ENCODE assay signal across 1 cellular context in the genomic region with DNA sequence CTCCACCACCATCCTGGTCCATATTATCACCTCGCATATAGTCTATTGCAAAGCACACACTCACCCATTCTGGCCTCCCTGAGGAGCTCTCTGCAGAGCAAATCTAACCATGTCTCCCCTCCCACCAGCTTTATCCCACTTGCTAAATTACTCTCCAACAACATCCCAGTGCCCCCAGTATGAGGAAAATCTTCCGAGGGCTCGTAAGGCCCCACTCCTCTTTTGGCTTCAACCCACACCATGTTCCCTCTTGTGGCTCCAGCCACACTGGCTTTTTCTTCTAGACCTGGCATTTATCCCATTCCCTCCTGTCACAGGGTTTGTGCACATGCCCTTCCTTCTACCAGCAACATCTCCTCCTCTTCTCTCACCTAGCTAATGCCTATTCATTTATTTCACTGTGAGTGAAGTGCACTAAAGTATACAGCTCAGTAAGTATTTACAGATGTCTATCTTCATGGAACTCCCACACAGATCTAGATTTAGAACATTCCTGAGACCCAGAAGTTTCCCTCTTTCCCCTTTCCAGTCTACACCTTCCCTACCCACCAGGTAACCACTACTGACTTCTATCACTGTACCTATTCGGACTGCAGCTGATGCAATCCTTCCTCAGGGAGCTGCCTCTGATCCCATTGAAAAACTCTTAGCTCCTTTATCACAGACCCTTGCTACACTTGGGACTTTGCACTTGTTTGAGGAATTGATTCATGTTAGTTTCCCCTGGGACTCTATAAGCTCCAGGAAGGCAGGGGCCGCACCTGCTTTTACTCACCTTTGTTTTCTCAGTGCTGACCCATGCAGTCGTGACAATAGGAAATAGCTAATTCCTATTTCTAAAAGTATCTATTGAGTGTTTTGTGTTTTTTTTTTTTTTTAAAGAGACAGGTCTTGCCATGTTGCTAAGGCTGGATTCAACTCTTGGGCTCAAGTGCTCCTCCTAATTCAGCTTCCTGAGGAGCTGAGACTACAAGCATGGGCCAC.
TF ChIP-seq lines count a peak whose summit lies in the region.

No MANE protein-coding gene starts in this region.

TF ChIP-seq in HepG2, 621 proteins besides CTCF, POLR2A, EP300 and RAD21 (continues in another document):
- no peak for TF ChIP-seq NCOA1 (CRISPR knock-in tag; IDR thresholded peaks at IDR 0.05)
- no peak for TF ChIP-seq NFIB (CRISPR knock-in tag; IDR thresholded peaks at IDR 0.05; ENCODE audit: borderline replicate concordance)
- no peak for TF ChIP-seq ZSCAN12 (CRISPR knock-in tag; IDR thresholded peaks at IDR 0.05)
- TF ChIP-seq MTA3 (CRISPR knock-in tag; IDR thresholded peaks at IDR 0.05), result no peak
- TF ChIP-seq PAX8 (CRISPR knock-in tag; IDR thresholded peaks at IDR 0.05; ENCODE audit: borderline replicate concordance), result no peak
- TF ChIP-seq ZNF207 (IDR thresholded peaks at IDR 0.05; ENCODE audit: borderline replicate concordance), result no peak
- TF ChIP-seq SRSF4 (IDR thresholded peaks at IDR 0.05; ENCODE audit: low read depth, low read length, poor library complexity, severe bottlenecking), result no peak
- TF ChIP-seq, protein P1, sequence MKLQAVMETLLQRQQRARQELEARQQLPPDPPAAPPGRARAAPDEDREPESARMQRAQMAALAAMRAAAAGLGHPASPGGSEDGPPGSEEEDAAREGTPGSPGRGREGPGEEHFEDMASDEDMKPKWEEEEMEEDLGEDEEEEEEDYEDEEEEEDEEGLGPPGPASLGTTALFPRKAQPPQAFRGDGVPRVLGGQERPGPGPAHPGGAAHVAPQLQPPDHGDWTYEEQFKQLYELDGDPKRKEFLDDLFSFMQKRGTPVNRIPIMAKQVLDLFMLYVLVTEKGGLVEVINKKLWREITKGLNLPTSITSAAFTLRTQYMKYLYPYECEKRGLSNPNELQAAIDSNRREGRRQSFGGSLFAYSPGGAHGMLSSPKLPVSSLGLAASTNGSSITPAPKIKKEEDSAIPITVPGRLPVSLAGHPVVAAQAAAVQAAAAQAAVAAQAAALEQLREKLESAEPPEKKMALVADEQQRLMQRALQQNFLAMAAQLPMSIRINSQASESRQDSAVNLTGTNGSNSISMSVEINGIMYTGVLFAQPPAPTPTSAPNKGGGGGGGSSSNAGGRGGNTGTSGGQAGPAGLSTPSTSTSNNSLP (IDR thresholded peaks at IDR 0.05; ENCODE audit: low read depth, low read length), result peak; percentile 91
- no peak for TF ChIP-seq ETV6 (CRISPR knock-in tag; conservative IDR thresholded peaks at IDR 0.05)
- no peak for TF ChIP-seq TGIF2 (CRISPR knock-in tag; IDR thresholded peaks at IDR 0.05)
- TF ChIP-seq KDM5A (IDR thresholded peaks at IDR 0.05; ENCODE audit: borderline replicate concordance, low read length), result no peak
- peak; percentile 68; the same call in 1 of the 2 replicates for TF ChIP-seq ZKSCAN8 (CRISPR knock-in tag; IDR thresholded peaks at IDR 0.05; ENCODE audit: borderline replicate concordance)
- TF ChIP-seq, protein P2, sequence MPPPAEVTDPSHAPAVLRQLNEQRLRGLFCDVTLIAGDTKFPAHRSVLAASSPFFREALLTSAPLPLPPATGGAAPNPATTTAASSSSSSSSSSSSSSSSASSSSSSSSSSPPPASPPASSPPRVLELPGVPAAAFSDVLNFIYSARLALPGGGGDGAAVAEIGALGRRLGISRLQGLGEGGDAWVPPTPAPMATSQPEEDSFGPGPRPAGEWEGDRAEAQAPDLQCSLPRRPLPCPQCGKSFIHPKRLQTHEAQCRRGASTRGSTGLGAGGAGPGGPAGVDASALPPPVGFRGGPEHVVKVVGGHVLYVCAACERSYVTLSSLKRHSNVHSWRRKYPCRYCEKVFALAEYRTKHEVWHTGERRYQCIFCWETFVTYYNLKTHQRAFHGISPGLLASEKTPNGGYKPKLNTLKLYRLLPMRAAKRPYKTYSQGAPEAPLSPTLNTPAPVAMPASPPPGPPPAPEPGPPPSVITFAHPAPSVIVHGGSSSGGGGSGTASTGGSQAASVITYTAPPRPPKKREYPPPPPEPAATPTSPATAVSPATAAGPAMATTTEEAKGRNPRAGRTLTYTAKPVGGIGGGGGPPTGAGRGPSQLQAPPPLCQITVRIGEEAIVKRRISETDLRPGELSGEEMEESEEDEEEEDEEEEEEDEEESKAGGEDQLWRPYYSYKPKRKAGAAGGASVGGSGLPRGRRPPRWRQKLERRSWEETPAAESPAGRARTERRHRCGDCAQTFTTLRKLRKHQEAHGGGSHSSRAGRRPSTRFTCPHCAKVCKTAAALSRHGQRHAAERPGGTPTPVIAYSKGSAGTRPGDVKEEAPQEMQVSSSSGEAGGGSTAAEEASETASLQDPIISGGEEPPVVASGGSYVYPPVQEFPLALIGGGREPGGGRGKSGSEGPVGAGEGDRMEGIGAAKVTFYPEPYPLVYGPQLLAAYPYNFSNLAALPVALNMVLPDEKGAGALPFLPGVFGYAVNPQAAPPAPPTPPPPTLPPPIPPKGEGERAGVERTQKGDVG (CRISPR knock-in tag; IDR thresholded peaks at IDR 0.05; ENCODE audit: borderline replicate concordance), result no peak
- TF ChIP-seq, protein P3, sequence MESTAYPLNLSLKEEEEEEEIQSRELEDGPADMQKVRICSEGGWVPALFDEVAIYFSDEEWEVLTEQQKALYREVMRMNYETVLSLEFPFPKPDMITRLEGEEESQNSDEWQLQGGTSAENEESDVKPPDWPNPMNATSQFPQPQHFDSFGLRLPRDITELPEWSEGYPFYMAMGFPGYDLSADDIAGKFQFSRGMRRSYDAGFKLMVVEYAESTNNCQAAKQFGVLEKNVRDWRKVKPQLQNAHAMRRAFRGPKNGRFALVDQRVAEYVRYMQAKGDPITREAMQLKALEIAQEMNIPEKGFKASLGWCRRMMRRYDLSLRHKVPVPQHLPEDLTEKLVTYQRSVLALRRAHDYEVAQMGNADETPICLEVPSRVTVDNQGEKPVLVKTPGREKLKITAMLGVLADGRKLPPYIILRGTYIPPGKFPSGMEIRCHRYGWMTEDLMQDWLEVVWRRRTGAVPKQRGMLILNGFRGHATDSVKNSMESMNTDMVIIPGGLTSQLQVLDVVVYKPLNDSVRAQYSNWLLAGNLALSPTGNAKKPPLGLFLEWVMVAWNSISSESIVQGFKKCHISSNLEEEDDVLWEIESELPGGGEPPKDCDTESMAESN (CRISPR knock-in tag; conservative IDR thresholded peaks at IDR 0.05), result peak; percentile 88
- 0 out of 2 replicates have a peak, but pooled peaks have one; percentile 25 for TF ChIP-seq GATA4 (IDR thresholded peaks at IDR 0.05; ENCODE audit: borderline replicate concordance, low read depth)
- no peak for TF ChIP-seq ZNF337 (CRISPR knock-in tag; IDR thresholded peaks at IDR 0.05; ENCODE audit: borderline replicate concordance, low read depth)
- TF ChIP-seq, protein P4, sequence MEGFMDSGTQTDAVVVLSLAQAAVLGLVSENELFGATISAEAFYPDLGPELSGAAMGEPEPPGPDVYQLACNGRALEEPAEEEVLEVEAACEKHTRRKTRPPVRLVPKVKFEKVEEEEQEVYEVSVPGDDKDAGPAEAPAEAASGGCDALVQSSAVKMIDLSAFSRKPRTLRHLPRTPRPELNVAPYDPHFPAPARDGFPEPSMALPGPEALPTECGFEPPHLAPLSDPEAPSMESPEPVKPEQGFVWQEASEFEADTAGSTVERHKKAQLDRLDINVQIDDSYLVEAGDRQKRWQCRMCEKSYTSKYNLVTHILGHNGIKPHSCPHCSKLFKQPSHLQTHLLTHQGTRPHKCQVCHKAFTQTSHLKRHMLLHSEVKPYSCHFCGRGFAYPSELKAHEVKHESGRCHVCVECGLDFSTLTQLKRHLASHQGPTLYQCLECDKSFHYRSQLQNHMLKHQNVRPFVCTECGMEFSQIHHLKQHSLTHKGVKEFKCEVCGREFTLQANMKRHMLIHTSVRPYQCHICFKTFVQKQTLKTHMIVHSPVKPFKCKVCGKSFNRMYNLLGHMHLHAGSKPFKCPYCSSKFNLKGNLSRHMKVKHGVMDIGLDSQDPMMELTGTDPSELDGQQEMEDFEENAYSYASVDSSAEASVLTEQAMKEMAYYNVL (CRISPR knock-in tag; IDR thresholded peaks at IDR 0.05; ENCODE audit: borderline replicate concordance), result peak; percentile 64; the same call in 1 of the 2 replicates
- TF ChIP-seq ZSCAN30 (CRISPR knock-in tag; IDR thresholded peaks at IDR 0.05), result 0 out of 2 replicates have a peak, but pooled peaks have one; percentile 69
- TF ChIP-seq ZNF468 (CRISPR knock-in tag; IDR thresholded peaks at IDR 0.05), result no peak
- TF ChIP-seq FOXP1 (IDR thresholded peaks at IDR 0.05), result no peak
- peak; percentile 84 for TF ChIP-seq FOXP1 (CRISPR knock-in tag; IDR thresholded peaks at IDR 0.05)
- TF ChIP-seq RXRA (CRISPR knock-in tag; IDR thresholded peaks at IDR 0.05), result no peak; the same call in 1 of the 2 replicates
- TF ChIP-seq PHF8 (CRISPR knock-in tag; IDR thresholded peaks at IDR 0.05), result no peak
- TF ChIP-seq CHD4 (IDR thresholded peaks at IDR 0.05; ENCODE audit: borderline replicate concordance, low read length), result no peak
- TF ChIP-seq, protein P5, sequence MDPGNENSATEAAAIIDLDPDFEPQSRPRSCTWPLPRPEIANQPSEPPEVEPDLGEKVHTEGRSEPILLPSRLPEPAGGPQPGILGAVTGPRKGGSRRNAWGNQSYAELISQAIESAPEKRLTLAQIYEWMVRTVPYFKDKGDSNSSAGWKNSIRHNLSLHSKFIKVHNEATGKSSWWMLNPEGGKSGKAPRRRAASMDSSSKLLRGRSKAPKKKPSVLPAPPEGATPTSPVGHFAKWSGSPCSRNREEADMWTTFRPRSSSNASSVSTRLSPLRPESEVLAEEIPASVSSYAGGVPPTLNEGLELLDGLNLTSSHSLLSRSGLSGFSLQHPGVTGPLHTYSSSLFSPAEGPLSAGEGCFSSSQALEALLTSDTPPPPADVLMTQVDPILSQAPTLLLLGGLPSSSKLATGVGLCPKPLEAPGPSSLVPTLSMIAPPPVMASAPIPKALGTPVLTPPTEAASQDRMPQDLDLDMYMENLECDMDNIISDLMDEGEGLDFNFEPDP (CRISPR knock-in tag; conservative IDR thresholded peaks at IDR 0.05), result no peak
- no peak for TF ChIP-seq SNRNP70 (IDR thresholded peaks at IDR 0.05; ENCODE audit: low read depth, low read length)
- peak; percentile 61; the same call in 1 of the 2 replicates for TF ChIP-seq ZNF292 (CRISPR knock-in tag; IDR thresholded peaks at IDR 0.05; ENCODE audit: borderline replicate concordance, low read depth)
- TF ChIP-seq, protein P6, sequence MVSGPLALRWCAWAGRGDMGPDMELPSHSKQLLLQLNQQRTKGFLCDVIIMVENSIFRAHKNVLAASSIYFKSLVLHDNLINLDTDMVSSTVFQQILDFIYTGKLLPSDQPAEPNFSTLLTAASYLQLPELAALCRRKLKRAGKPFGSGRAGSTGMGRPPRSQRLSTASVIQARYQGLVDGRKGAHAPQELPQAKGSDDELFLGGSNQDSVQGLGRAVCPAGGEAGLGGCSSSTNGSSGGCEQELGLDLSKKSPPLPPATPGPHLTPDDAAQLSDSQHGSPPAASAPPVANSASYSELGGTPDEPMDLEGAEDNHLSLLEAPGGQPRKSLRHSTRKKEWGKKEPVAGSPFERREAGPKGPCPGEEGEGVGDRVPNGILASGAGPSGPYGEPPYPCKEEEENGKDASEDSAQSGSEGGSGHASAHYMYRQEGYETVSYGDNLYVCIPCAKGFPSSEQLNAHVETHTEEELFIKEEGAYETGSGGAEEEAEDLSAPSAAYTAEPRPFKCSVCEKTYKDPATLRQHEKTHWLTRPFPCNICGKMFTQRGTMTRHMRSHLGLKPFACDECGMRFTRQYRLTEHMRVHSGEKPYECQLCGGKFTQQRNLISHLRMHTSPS (CRISPR knock-in tag; IDR thresholded peaks at IDR 0.05; ENCODE audit: low read depth), result no peak; the same call in 1 of the 2 replicates
- no peak for TF ChIP-seq ZNF274 (CRISPR knock-in tag; IDR thresholded peaks at IDR 0.05)
- peak; percentile 66; the same call in 1 of the 2 replicates for TF ChIP-seq KMT2A (CRISPR knock-in tag; IDR thresholded peaks at IDR 0.05)
- TF ChIP-seq JDP2 (CRISPR knock-in tag; IDR thresholded peaks at IDR 0.05; ENCODE audit: borderline replicate concordance), result no peak
- TF ChIP-seq NCOA2 (CRISPR knock-in tag; IDR thresholded peaks at IDR 0.05), result peak; percentile 84
- no peak; the same call in 1 of the 2 replicates for TF ChIP-seq ZNF326 (CRISPR knock-in tag; IDR thresholded peaks at IDR 0.05; ENCODE audit: borderline replicate concordance)
- 0 out of 2 replicates have a peak, but pooled peaks have one; percentile 43 for TF ChIP-seq FOXK1 (CRISPR knock-in tag; IDR thresholded peaks at IDR 0.05; ENCODE audit: borderline replicate concordance, low read depth)
- TF ChIP-seq HOXA7 (CRISPR knock-in tag; IDR thresholded peaks at IDR 0.05), result no peak
- TF ChIP-seq SOX5 (CRISPR knock-in tag; IDR thresholded peaks at IDR 0.05; ENCODE audit: borderline replicate concordance), result peak; percentile 95
- peak; percentile 58; the same call in 1 of the 2 replicates for TF ChIP-seq KLF6 (CRISPR knock-in tag; IDR thresholded peaks at IDR 0.05)
- TF ChIP-seq IRX3 (CRISPR knock-in tag; IDR thresholded peaks at IDR 0.05; ENCODE audit: borderline replicate concordance, low read depth), result no peak
- no peak for TF ChIP-seq DNMT1 (CRISPR knock-in tag; IDR thresholded peaks at IDR 0.05)
- TF ChIP-seq, protein P7, sequence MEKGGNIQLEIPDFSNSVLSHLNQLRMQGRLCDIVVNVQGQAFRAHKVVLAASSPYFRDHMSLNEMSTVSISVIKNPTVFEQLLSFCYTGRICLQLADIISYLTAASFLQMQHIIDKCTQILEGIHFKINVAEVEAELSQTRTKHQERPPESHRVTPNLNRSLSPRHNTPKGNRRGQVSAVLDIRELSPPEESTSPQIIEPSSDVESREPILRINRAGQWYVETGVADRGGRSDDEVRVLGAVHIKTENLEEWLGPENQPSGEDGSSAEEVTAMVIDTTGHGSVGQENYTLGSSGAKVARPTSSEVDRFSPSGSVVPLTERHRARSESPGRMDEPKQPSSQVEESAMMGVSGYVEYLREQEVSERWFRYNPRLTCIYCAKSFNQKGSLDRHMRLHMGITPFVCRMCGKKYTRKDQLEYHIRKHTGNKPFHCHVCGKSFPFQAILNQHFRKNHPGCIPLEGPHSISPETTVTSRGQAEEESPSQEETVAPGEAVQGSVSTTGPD (CRISPR knock-in tag; IDR thresholded peaks at IDR 0.05), result no peak
- TF ChIP-seq ZNF572 (CRISPR knock-in tag; IDR thresholded peaks at IDR 0.05), result no peak
- TF ChIP-seq REL (CRISPR knock-in tag; conservative IDR thresholded peaks at IDR 0.05), result no peak
- TF ChIP-seq, protein P8, sequence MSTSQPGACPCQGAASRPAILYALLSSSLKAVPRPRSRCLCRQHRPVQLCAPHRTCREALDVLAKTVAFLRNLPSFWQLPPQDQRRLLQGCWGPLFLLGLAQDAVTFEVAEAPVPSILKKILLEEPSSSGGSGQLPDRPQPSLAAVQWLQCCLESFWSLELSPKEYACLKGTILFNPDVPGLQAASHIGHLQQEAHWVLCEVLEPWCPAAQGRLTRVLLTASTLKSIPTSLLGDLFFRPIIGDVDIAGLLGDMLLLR (CRISPR knock-in tag; IDR thresholded peaks at IDR 0.05), result no peak
- TF ChIP-seq CCAR2 (optimal IDR thresholded peaks at IDR 0.05; ENCODE audit: low read depth, low read length), result no peak
- peak; percentile 85 for TF ChIP-seq KDM6A (CRISPR knock-in tag; IDR thresholded peaks at IDR 0.05; ENCODE audit: low read depth)
- TF ChIP-seq, protein P9, sequence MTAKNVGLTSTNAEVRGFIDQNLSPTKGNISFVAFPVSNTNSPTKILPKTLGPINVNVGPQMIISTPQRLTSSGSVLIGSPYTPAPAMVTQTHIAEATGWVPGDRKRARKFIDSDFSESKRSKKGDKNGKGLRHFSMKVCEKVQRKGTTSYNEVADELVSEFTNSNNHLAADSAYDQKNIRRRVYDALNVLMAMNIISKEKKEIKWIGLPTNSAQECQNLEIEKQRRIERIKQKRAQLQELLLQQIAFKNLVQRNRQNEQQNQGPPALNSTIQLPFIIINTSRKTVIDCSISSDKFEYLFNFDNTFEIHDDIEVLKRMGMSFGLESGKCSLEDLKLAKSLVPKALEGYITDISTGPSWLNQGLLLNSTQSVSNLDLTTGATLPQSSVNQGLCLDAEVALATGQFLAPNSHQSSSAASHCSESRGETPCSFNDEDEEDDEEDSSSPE (CRISPR knock-in tag; IDR thresholded peaks at IDR 0.05), result 0 out of 2 replicates have a peak, but pooled peaks have one; percentile 14
